In genomic region chr11:112841719-112842118, GRCh38 we compare ENCODE assay signal across 27 cellular contexts.
"Had no signal": no experiment of that assay in that cellular context is flagged by ENCODE, and none has a peak within 500 bp of the region (broad histone marks: within the 10 kb centered on the region; RNA-seq: fewer than 3 reads in every experiment).

No MANE protein-coding gene starts in this region.

- H3K27me3 ChIP-seq: colonic mucosa, foreskin keratinocyte, gastroesophageal sphincter, heart right ventricle, right lobe of liver, stomach, testis, tibial artery had no signal

- H3K36me3 Mint-ChIP-seq: memory B cell; natural killer cell; stimulated activated naive B cell treated with anti-CD40 and anti-IgM and Interleukin-4, amounts not matched to agents 10 μg/mL and 1 μg/mL and 100 μg/mL, for 72 hours; type B pancreatic cell had no signal

- H3K4me1 Mint-ChIP-seq: central memory CD8-positive, alpha-beta T cell; endodermal cell; memory B cell; stimulated activated naive B cell treated with anti-CD40 and anti-IgM and Interleukin-4, amounts not matched to agents 10 μg/mL and 1 μg/mL and 100 μg/mL, for 72 hours had no signal

- DNase-seq: colonic mucosa; effector CD8-positive, alpha-beta T cell; endodermal cell; foreskin keratinocyte; heart right ventricle; hippocampal formation; islet precursor cell; kidney glomerular epithelial cell; natural killer cell; psoas muscle; retina; right lobe of liver; small intestine; stimulated activated CD4-positive, alpha-beta T cell treated with anti-CD3 and anti-CD28 coated beads, Interleukin-15, amount 100 ng/mL, for 24 hours; stimulated activated CD4-positive, alpha-beta T cell treated with anti-CD3 and anti-CD28 coated beads, Interleukin-2, amount 100 ng/mL, for 48 hours; stimulated activated naive B cell treated with anti-CD40 and anti-IgM and Interleukin-4, amounts not matched to agents 10 μg/mL and 1 μg/mL and 100 μg/mL, for 72 hours; stomach; testis; tibial artery had no signal

- H3K27ac ChIP-seq: colonic mucosa, epithelial cell of prostate, foreskin keratinocyte, gastroesophageal sphincter, heart right ventricle, psoas muscle, right lobe of liver, stomach, testis, tibial artery had no signal

- H3K9me3 ChIP-seq: colonic mucosa, gastroesophageal sphincter, heart right ventricle, psoas muscle, right lobe of liver, stomach, testis, tibial artery had no signal

- H3K4me3 Mint-ChIP-seq: central memory CD8-positive, alpha-beta T cell; dendritic cell treated with granulocyte-macrophage colony-stimulating factor and Interleukin-4, amounts not matched to agents 40 ng/mL and 50 ng/mL, for 4 days; endodermal cell; memory B cell; natural killer cell; neural crest cell; stimulated activated naive B cell treated with anti-CD40 and anti-IgM and Interleukin-4, amounts not matched to agents 10 μg/mL and 1 μg/mL and 100 μg/mL, for 72 hours; type B pancreatic cell had no signal

- H3K4me1 ChIP-seq: colonic mucosa, foreskin keratinocyte, psoas muscle, right lobe of liver, testis, tibial artery had no signal

- FAIRE-seq: small intestine had no signal

- H3K9me3 Mint-ChIP-seq: central memory CD8-positive, alpha-beta T cell; dendritic cell treated with granulocyte-macrophage colony-stimulating factor and Interleukin-4, amounts not matched to agents 40 ng/mL and 50 ng/mL, for 4 days; endodermal cell; memory B cell; natural killer cell had no signal

- H3K4me3 ChIP-seq: colonic mucosa, gastroesophageal sphincter, heart right ventricle, lung, psoas muscle, right lobe of liver, stomach, testis, tibial artery had no signal

- H3K36me3 ChIP-seq: colonic mucosa, gastroesophageal sphincter, heart right ventricle, right lobe of liver, stomach, tibial artery had no signal

- H3K27me3 Mint-ChIP-seq: central memory CD8-positive, alpha-beta T cell; stimulated activated naive B cell treated with anti-CD40 and anti-IgM and Interleukin-4, amounts not matched to agents 10 μg/mL and 1 μg/mL and 100 μg/mL, for 72 hours had no signal

- H3K27ac Mint-ChIP-seq: dendritic cell treated with granulocyte-macrophage colony-stimulating factor and Interleukin-4, amounts not matched to agents 40 ng/mL and 50 ng/mL, for 4 days; endodermal cell; memory B cell; stimulated activated naive B cell treated with anti-CD40 and anti-IgM and Interleukin-4, amounts not matched to agents 10 μg/mL and 1 μg/mL and 100 μg/mL, for 72 hours; type B pancreatic cell had no signal
